29 cellular contexts compared by ENCODE assay signal in genomic region chr15:66634540-66634939, GRCh38.
"Had no signal": no experiment of that assay in that cellular context is flagged by ENCODE, and none has a peak within 500 bp of the region (broad histone marks: within the 10 kb centered on the region; RNA-seq: fewer than 3 reads in every experiment).

No MANE protein-coding gene starts in this region.

- H3K4me3 ChIP-seq: adrenal gland, ascending aorta, gastroesophageal sphincter, mucosa of descending colon, pancreas, tibial artery had no signal

- H3K36me3 Mint-ChIP-seq: activated naive CD8-positive, alpha-beta T cell had no signal

- H3K9me3 ChIP-seq: adrenal gland, ascending aorta, gastroesophageal sphincter, mucosa of descending colon, neutrophil, pancreas, tibial artery had no signal

- H3K27me3 Mint-ChIP-seq: activated CD4-positive, alpha-beta T cell treated with anti-CD3 and anti-CD28 coated beads for 36 hours; activated naive CD8-positive, alpha-beta T cell; central memory CD8-positive, alpha-beta T cell; stimulated activated naive CD8-positive, alpha-beta T cell treated with anti-CD3 and anti-CD28 coated beads, Interleukin-15, Interleukin-2, amounts not matched to agents 100 ng/mL and 50 ng/mL, for 24 hours had no signal

- H3K4me1 ChIP-seq: adrenal gland, ascending aorta, gastroesophageal sphincter, pancreas had no signal

- H3K9me3 Mint-ChIP-seq: activated T-cell treated with anti-CD3 and anti-CD28 coated beads, Interleukin-2, amount 50 U/mL, for 4 hours; activated T-helper 2 cell treated with anti-CD3 and anti-CD28 coated beads, Interferon-gamma antibody, Interleukin-2, Interleukin-4, amounts not matched to agents 10 μg/mL and 5 μg/mL and 100 μg/mL, durations not matched to agents 14 hours and 24 hours and 36 hours; central memory CD8-positive, alpha-beta T cell; stimulated activated naive CD8-positive, alpha-beta T cell treated with anti-CD3 and anti-CD28 coated beads, Interleukin-15, Interleukin-2, amounts not matched to agents 100 ng/mL and 50 ng/mL, for 24 hours had no signal

- H3K4me3 Mint-ChIP-seq: activated CD4-positive, alpha-beta T cell treated with anti-CD3 and anti-CD28 coated beads for 36 hours; activated naive CD8-positive, alpha-beta T cell; activated T-cell treated with anti-CD3 and anti-CD28 coated beads, Interleukin-2, amount 50 U/mL, for 4 hours; central memory CD8-positive, alpha-beta T cell; stimulated activated naive CD8-positive, alpha-beta T cell treated with anti-CD3 and anti-CD28 coated beads, Interleukin-15, Interleukin-2, amounts not matched to agents 100 ng/mL and 50 ng/mL, for 24 hours had no signal

- ATAC-seq: activated CD4-positive, alpha-beta T cell treated with anti-CD3 and anti-CD28 coated beads for 36 hours; activated T-cell treated with anti-CD3 and anti-CD28 coated beads, Interleukin-2, amount 50 U/mL, for 4 hours; gastroesophageal sphincter; left ventricle myocardium superior; mucosa of descending colon; pancreas; right cardiac atrium had no signal

- H3K27ac Mint-ChIP-seq: activated CD4-positive, alpha-beta T cell treated with anti-CD3 and anti-CD28 coated beads for 36 hours; activated naive CD8-positive, alpha-beta T cell; activated T-helper 2 cell treated with anti-CD3 and anti-CD28 coated beads, Interferon-gamma antibody, Interleukin-2, Interleukin-4, amounts not matched to agents 10 μg/mL and 5 μg/mL and 100 μg/mL, durations not matched to agents 14 hours and 24 hours and 36 hours; stimulated activated naive CD8-positive, alpha-beta T cell treated with anti-CD3 and anti-CD28 coated beads, Interleukin-15, Interleukin-2, amounts not matched to agents 100 ng/mL and 50 ng/mL, for 24 hours had no signal

- H3K36me3 ChIP-seq: adrenal gland, ascending aorta, gastroesophageal sphincter, neutrophil, pancreas, tibial artery had no signal

- H3K27ac ChIP-seq: ascending aorta, epithelial cell of prostate, gastroesophageal sphincter, neutrophil, pancreas had no signal

- FAIRE-seq: islet of Langerhans, pancreas, urothelium cell line had no signal

- DNase-seq: activated CD4-positive, alpha-beta T cell treated with anti-CD3 and anti-CD28 coated beads for 36 hours; activated CD4-positive, alpha-beta T cell treated with anti-CD3 and anti-CD28 coated beads, Interleukin-2, amount 50 U/mL, for 4 hours; activated CD8-positive, alpha-beta memory T cell treated with anti-CD3 and anti-CD28 coated beads for 24 hours; activated CD8-positive, alpha-beta memory T cell treated with anti-CD3 and anti-CD28 coated beads, Interleukin-2, amount 50 U/mL, for 4 hours; activated naive CD4-positive, alpha-beta T cell; activated T-cell treated with anti-CD3 and anti-CD28 coated beads, Interleukin-2, amount 50 U/mL, for 4 hours; adrenal gland; cortex of kidney; head of caudate nucleus; hypothalamus; left ventricle myocardium superior; mucosa of descending colon; pancreas; stimulated activated CD4-positive, alpha-beta T cell treated with anti-CD3 and anti-CD28 coated beads, Interleukin-12 subunit alpha, Interleukin-12 subunit beta, amount 100 ng/mL, for 4 hours; stimulated activated CD4-positive, alpha-beta T cell treated with anti-CD3 and anti-CD28 coated beads, Interleukin-4, amount 100 ng/mL, for 4 hours; T-helper 1 cell; T-helper 9 cell; tibial artery had no signal

- H3K27me3 ChIP-seq: adrenal gland, ascending aorta, gastroesophageal sphincter, neutrophil, pancreas, tibial artery had no signal
